ENCODE assay signal across 1 cellular context in genomic region chr5:138240690-138241385, GRCh38.
TF ChIP-seq lines count a peak whose summit lies in the region.

No MANE protein-coding gene starts in this region.

TF ChIP-seq in H1, 55 proteins besides CTCF, POLR2A, EP300 and RAD21:
- TF ChIP-seq, protein P1, sequence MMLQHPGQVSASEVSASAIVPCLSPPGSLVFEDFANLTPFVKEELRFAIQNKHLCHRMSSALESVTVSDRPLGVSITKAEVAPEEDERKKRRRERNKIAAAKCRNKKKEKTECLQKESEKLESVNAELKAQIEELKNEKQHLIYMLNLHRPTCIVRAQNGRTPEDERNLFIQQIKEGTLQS (IDR thresholded peaks at IDR 0.05; ENCODE audit: insufficient read depth, low read depth, low read length) = no peak
- no peak for TF ChIP-seq JUN (IDR thresholded peaks at IDR 0.05; ENCODE audit: low read depth, low read length)
- no peak for TF ChIP-seq SIRT6 (IDR thresholded peaks at IDR 0.05; ENCODE audit: low read length)
- no peak for TF ChIP-seq CHD1 (IDR thresholded peaks at IDR 0.05; ENCODE audit: low read depth, low read length)
- no peak for TF ChIP-seq E2F6 (IDR thresholded peaks at IDR 0.05)
- no peak for TF ChIP-seq YY1 (IDR thresholded peaks at IDR 0.05; ENCODE audit: low read depth, low read length)
